7 cellular contexts compared by ENCODE assay signal in genomic region chr16:89115216-89115949, GRCh38. TPM values are rescaled to one million over a fixed set of nuclear protein-coding genes. Genes with fewer than 3 reads are reported as not detected.
DNase-seq lines count a peak whose midpoint lies in the region; ATAC-seq and TF ChIP-seq lines count a peak whose summit lies in the region.

No MANE protein-coding gene starts in this region.

- no peaks in the 10 kb centered on the region for H3K79me2 ChIP-seq in trophoblast cell (ENCODE audit: control insufficient read depth, insufficient read depth, low read length, poor library complexity)

- H3K9ac ChIP-seq in trophoblast cell (ENCODE audit: low read length), result no peak overlapping the region

- peak overlapping the region; percentile 33 for H3K14ac ChIP-seq in trophoblast cell (ENCODE audit: low read length)

- H4K12ac ChIP-seq in trophoblast cell (ENCODE audit: low read depth, low read length), result no peak overlapping the region

- no peak overlapping the region for H4K8ac ChIP-seq in trophoblast cell (ENCODE audit: low read depth, low read length)

- no peak overlapping the region for H3K23ac ChIP-seq in trophoblast cell (ENCODE audit: low read length)

- peaks cover 51 to 73% of the 10 kb centered on the region in 2 experiments for H3K36me3 ChIP-seq in trophoblast cell (ENCODE audit: control insufficient read depth in 1 of 2, insufficient read depth in 2 of 2, low read length in 2 of 2)
- H3K36me3 ChIP-seq in tibial artery, result peaks cover 47 to 97% (median 83%) of the 10 kb centered on the region in 3 donors

- H3K27ac ChIP-seq in trophoblast cell (ENCODE audit: low read depth, low read length) (peak overlapping the region; percentile 42), tibial artery (no peak overlapping the region)

- peak overlapping the region; percentile 4 for H3K4me2 ChIP-seq in trophoblast cell (ENCODE audit: low read length)

- peak overlapping the region; percentile 23 for H4K91ac ChIP-seq in trophoblast cell (ENCODE audit: low read depth, low read length)

- H3K4me1 ChIP-seq in trophoblast cell (ENCODE audit: control insufficient read depth in 1 of 2, insufficient read depth in 2 of 2, low read length in 2 of 2) (peaks cover 14 to 17% of the 10 kb centered on the region in 2 experiments), tibial artery (peaks cover 0 to 4% (median 0%) of the 10 kb centered on the region in 4 donors)

- H2AK5ac ChIP-seq in trophoblast cell (ENCODE audit: low read length), result no peak overlapping the region

- H2BK5ac ChIP-seq in trophoblast cell (ENCODE audit: low read depth, low read length, poor library complexity), result peak overlapping the region; percentile 10

- H3K9me3 ChIP-seq in trophoblast cell (ENCODE audit: insufficient read depth, low read depth, low read length) (peaks cover 2% of the 10 kb centered on the region), tibial artery (no peaks in the 10 kb centered on the region)

- intact Hi-C loops in tibial artery (cut with DNase I; ENCODE audit: low total_unique reads), result no loop called here

- no CpG with 5 or more reads among the region's 27 CpGs for WGBS in trophoblast cell (ENCODE audit: extremely low coverage, insufficient coverage, insufficient read length)

- peak; percentile 51 to 79 for DNase-seq in activated CD4-positive, alpha-beta T cell treated with anti-CD3 and anti-CD28 coated beads, Interleukin-2, amount 50 U/mL, for 24 hours (ENCODE audit: low read depth in 1 of 2, low spot score in 1 of 2)
- peak; percentile 89 for DNase-seq in effector CD4-positive, alpha-beta T cell
- DNase-seq in trophoblast cell (peak; percentile 33 to 50), tibial artery (peak; percentile 75 to 83), DMS 273 (lab: John Stamatoyannopoulos, UW; ENCODE audit: unreplicated experiment) (no peak)

- H3K4ac ChIP-seq in trophoblast cell (ENCODE audit: low read depth, low read length), result no peak overlapping the region

- H3K18ac ChIP-seq in trophoblast cell (ENCODE audit: low read length), result peak overlapping the region; percentile 21

- H2BK12ac ChIP-seq in trophoblast cell (ENCODE audit: low read length), result no peak overlapping the region

- H2AFZ ChIP-seq in trophoblast cell (ENCODE audit: insufficient read depth, low read length, poor library complexity), result no peak overlapping the region

- H3K79me1 ChIP-seq in trophoblast cell (ENCODE audit: low read length), result peaks cover 9% of the 10 kb centered on the region

- peak overlapping the region; percentile 15 for H2BK120ac ChIP-seq in trophoblast cell (ENCODE audit: insufficient read depth, low read length, poor library complexity)

- no peak for TF ChIP-seq CTCF in tibial artery (IDR thresholded peaks at IDR 0.05)

- H3K27me3 ChIP-seq in trophoblast cell (ENCODE audit: insufficient read depth, low read length), result no peaks in the 10 kb centered on the region
- H3K27me3 ChIP-seq in tibial artery, result no peaks in the 10 kb centered on the region

- H3K4me3 ChIP-seq in trophoblast cell (ENCODE audit: low read depth, low read length), result no peak overlapping the region
- H3K4me3 ChIP-seq in tibial artery, result no peak overlapping the region

- ATAC-seq in GM19455 (IDR thresholded peaks at IDR 0.05; ENCODE audit: unreplicated experiment), result peak; percentile 69
- peak; percentile 48 for ATAC-seq in HG03571 (IDR thresholded peaks at IDR 0.05; ENCODE audit: unreplicated experiment)

RNA-seq across cellular contexts. Expression of gene ACSF3, which starts 21.7 kb away (rescaled TPM):
- polyA plus RNA-seq in trophoblast cell (2013), result 8.7 and 8.8 TPM in 2 replicates

RNA-seq across cellular contexts. Expression of gene CDH15, which starts 56.2 kb away (rescaled TPM):
- polyA plus RNA-seq in trophoblast cell (2013), result 0.07 and 0.10 TPM in 2 replicates
